In the genomic region with DNA sequence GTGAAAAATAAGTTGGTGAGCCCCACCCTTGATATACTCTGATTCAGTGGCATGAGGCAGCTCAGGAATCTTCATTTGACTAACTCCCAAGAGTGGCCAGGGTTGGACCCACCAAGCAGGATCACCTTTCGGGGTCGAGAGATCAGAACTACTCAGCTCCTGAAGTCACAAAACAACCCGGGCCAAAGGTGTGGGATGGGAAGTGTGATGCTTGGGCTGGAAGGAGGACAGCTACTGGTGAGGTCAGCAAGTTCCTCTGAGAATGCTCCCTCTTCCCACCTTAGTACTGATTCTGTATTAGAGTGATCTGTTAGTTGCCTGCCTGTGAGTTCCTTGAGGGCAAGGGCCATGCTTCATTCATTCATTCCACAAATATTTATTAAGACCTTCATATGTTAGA, we compare ENCODE assay signal across 22 cellular contexts. TPM values are rescaled to one million over a fixed set of nuclear protein-coding genes. Genes with fewer than 3 reads are reported as not detected.
"Had no signal": no experiment of that assay in that cellular context is flagged by ENCODE, and none has a peak within 500 bp of the region (broad histone marks: within the 10 kb centered on the region; RNA-seq: fewer than 3 reads in every experiment).

No MANE protein-coding gene starts in this region.

- H3K4me2 ChIP-seq: SK-N-SH had no signal

- DNase-seq: KBM-7, MV-4-11, NCI-H1048, NCI-H1105, NCI-H1417, NCI-H1436 treated with DMSO at 0.1 percent for 48 hours, NCI-H1694, NCI-H1930, NCI-H2081, NCI-H2171, NCI-H226, NCI-H446, NCI-H510A, NCI-H524 treated with DMSO at 0.1 percent for 48 hours, NCI-H69, NCI-H774, SHP77, SK-N-SH, SW 1271 had no signal

- ATAC-seq: Panc1 had no signal

- H3K27ac ChIP-seq: RWPE1 had no signal

- H3K9ac ChIP-seq: SK-N-SH had no signal

- H3K9me2 ChIP-seq: SK-N-SH had no signal

- H3K9me3 ChIP-seq: SK-N-SH had no signal

RNA-seq across cellular contexts. Expression of a gene that starts 15.1 kb away (rescaled TPM):
- total RNA-seq: HT-29 had no signal
